In the genomic region with DNA sequence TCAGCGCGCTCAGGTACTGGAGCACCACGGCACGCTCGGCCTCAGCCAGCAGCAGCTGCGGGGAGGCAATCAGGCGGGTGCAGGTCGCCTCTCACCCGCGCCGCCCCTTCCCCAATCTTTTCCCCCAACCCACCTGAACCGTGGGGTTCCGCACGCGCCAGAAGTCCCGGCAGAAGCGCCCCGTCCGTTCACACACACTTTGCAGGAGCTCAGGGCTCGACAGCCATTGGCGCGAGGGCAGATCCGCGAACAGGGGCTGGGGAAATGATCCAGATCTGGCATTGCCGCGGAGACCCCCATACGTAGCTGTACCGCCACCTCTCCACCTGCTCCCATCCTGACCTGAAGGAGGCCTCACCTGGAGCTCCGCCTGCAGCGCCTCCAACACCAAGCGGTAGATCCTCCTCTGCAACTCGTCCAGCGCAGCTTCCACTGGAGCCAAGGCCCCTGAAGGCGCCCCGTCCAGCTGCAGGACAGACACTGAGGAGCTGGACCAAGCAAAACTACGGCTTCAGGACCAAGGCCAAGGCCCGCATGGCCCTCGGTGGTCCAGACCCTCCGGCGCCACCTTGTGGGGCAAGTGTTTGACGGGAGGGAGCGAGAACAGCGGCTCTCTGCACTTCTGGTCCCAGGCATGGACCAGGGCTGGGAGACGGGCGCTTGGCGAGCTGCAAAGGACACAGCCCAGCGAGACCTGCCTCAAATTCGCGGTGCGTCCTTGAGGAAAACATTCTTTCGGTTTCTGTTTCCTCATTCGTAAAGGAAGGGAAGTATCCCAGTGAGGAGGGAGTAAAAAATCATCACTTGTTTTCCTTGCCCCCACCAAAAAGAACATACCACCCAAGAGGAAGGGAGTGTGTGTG, we compare ENCODE assay signal across 8 cellular contexts. TPM values are rescaled to one million over a fixed set of nuclear protein-coding genes. Genes with fewer than 3 reads are reported as not detected.
DNase-seq lines count a peak whose midpoint lies in the region; ATAC-seq and TF ChIP-seq lines count a peak whose summit lies in the region.

No MANE protein-coding gene starts in this region.

- no peaks in the 10 kb centered on the region for H3K36me3 ChIP-seq in DND-41 (ENCODE audit: insufficient read depth, low read length)
- H3K36me3 ChIP-seq in HUES6 (ENCODE audit: control insufficient read depth, insufficient read depth, low read length) = no peaks in the 10 kb centered on the region
- no peaks in the 10 kb centered on the region for H3K36me3 ChIP-seq in neutrophil
- no peaks in the 10 kb centered on the region for H3K36me3 ChIP-seq in stomach

- no peak for TF ChIP-seq POLR2A in stomach (IDR thresholded peaks at IDR 0.05)

- H2AFZ ChIP-seq in DND-41 (ENCODE audit: low read depth, low read length) = peak overlapping the region; percentile 40; the same call in 1 of the 2 replicates

- H3K9me3 ChIP-seq in DND-41 (ENCODE audit: insufficient read depth, low read length, severe bottlenecking) = no peaks in the 10 kb centered on the region
- H3K9me3 ChIP-seq in HUES6 (ENCODE audit: control insufficient read depth, insufficient read depth, low read depth, low read length) = no peaks in the 10 kb centered on the region
- H3K9me3 ChIP-seq in neutrophil = no peaks in the 10 kb centered on the region
- no peaks in the 10 kb centered on the region for H3K9me3 ChIP-seq in stomach

- ATAC-seq in DND-41 (ENCODE audit: insufficient read depth, low read depth) = peak; percentile 52
- peak; percentile 33 for ATAC-seq in foreskin keratinocyte

- intact Hi-C loops in stomach (cut with DNase I; ENCODE audit: low total_unique reads) = no loop called here

- DNase-seq in DND-41 (peak; percentile 84), RWPE1 (ENCODE audit: low spot score) (peak; percentile 70), foreskin keratinocyte (peak in 1 of 2 donors; percentile 61), stomach (peak; percentile 95), GM19240 (ENCODE audit: insufficient read length, low spot score) (no peak)
- peak; percentile 94 for DNase-seq in activated effector memory CD4-positive, alpha-beta T cell treated with anti-CD3 and anti-CD28 coated beads, Interleukin-2, amount 50 U/mL, for 16 hours

- peak overlapping the region; percentile 99 for H3K4me2 ChIP-seq in DND-41 (ENCODE audit: insufficient read depth, low read length)

- peaks cover 28% of the 10 kb centered on the region for H3K79me2 ChIP-seq in DND-41 (ENCODE audit: insufficient read depth, low read length)

- peak overlapping the region; percentile 69; the same call in 1 of the 2 replicates for H3K9ac ChIP-seq in DND-41 (ENCODE audit: low read depth, low read length)
- no peak overlapping the region for H3K9ac ChIP-seq in HUES6 (ENCODE audit: low read length)

- POLR2A ChIA-PET in RWPE1 (lab: Yijun Ruan, JAX; ENCODE audit: low non-redundant PET) = no interaction called here

- H3K4me1 ChIP-seq in DND-41 (ENCODE audit: insufficient read depth, low read length) (peaks cover 46% of the 10 kb centered on the region), HUES6 (ENCODE audit: control insufficient read depth, insufficient read depth, low read length) (peaks cover 28% of the 10 kb centered on the region; the same call in 1 of the 2 replicates), foreskin keratinocyte (no peaks in the 10 kb centered on the region), neutrophil (ENCODE audit: control insufficient read depth in 1 of 2, insufficient read depth in 1 of 2, low read depth in 1 of 2, low read length in 1 of 2) (peaks cover 26 to 30% of the 10 kb centered on the region in 2 experiments), stomach (peaks cover 22 to 54% (median 38%) of the 10 kb centered on the region in 4 donors)

- H3K27me3 ChIP-seq in DND-41 (ENCODE audit: insufficient read depth, low read length, poor library complexity) = no peaks in the 10 kb centered on the region
- H3K27me3 ChIP-seq in HUES6 (ENCODE audit: control insufficient read depth, insufficient read depth, low read length) = peaks cover 28% of the 10 kb centered on the region
- H3K27me3 ChIP-seq in foreskin keratinocyte = no peaks in the 10 kb centered on the region
- peaks cover 30% of the 10 kb centered on the region for H3K27me3 ChIP-seq in neutrophil
- H3K27me3 ChIP-seq in stomach = peaks cover 0 to 4% (median 0%) of the 10 kb centered on the region in 3 donors

- peak overlapping the region in 1 of 2 experiments; percentile 87; a peak in 3 of 4 replicates for H3K4me3 ChIP-seq in DND-41 (ENCODE audit: low read depth in 1 of 2, low read length in 2 of 2)
- peak overlapping the region; percentile 84 for H3K4me3 ChIP-seq in HUES6 (ENCODE audit: low read depth, low read length)
- H3K4me3 ChIP-seq in neutrophil (ENCODE audit: low read depth in 1 of 2, low read length in 1 of 2) = peak overlapping the region; percentile 85 to 100
- H3K4me3 ChIP-seq in stomach = peak overlapping the region; percentile 54 to 78 (median 59)

- no peak overlapping the region for H3K27ac ChIP-seq in DND-41 (ENCODE audit: low read length)
- H3K27ac ChIP-seq in HUES6 (ENCODE audit: low read depth, low read length) = no peak overlapping the region
- H3K27ac ChIP-seq in RWPE1 = peak overlapping the region; percentile 95
- no peak overlapping the region for H3K27ac ChIP-seq in foreskin keratinocyte
- H3K27ac ChIP-seq in neutrophil = peak overlapping the region; percentile 50
- H3K27ac ChIP-seq in stomach = peak overlapping the region in 3 of 5 donors; percentile 95 to 97 (median 96)

- CTCF ChIA-PET in RWPE1 (lab: Yijun Ruan, JAX) = interaction anchor here (0.6 to 2.0 kb wide), 15 partner anchors 9 to 965 kb away, joined by 3 to 9 read pairs (median 4); a partner anchor contains a TSS

- no peak for TF ChIP-seq EP300 in stomach (IDR thresholded peaks at IDR 0.05)

- 8 to 18% (median 10%) methylated on average over 27 to 52 of the region's 52 CpGs for WGBS in stomach, 5 donors

- peak; percentile 91 for TF ChIP-seq CTCF in DND-41 (IDR thresholded peaks at IDR 0.05; ENCODE audit: borderline replicate concordance, extremely low read depth, low read length, poor library complexity, severe bottlenecking)
- peak; percentile 86 for TF ChIP-seq CTCF in RWPE1 (conservative IDR thresholded peaks at IDR 0.05; ENCODE audit: low read depth)
- TF ChIP-seq CTCF in foreskin keratinocyte (conservative IDR thresholded peaks at IDR 0.05) = peak; percentile 87
- TF ChIP-seq CTCF in neutrophil (IDR thresholded peaks at IDR 0.05) = peak; percentile 61
- TF ChIP-seq CTCF in stomach (IDR thresholded peaks at IDR 0.05) = peak in 5 of 7 experiments; percentile 61 to 83 (median 77)

- H4K20me1 ChIP-seq in DND-41 (ENCODE audit: insufficient read depth, low read length) = peaks cover 3% of the 10 kb centered on the region; the same call in 1 of the 2 replicates

RNA-seq across cellular contexts. Expression of a gene that starts 1.5 kb away (rescaled TPM):
- total RNA-seq in foreskin keratinocyte (10.0 and 11.0 TPM in 2 replicates), stomach (100 to 1,000 TPM in 1 of 5 donors, 10 to 100 TPM in 4; 13.2 to 156 (median 24.0) TPM)
- polyA plus RNA-seq in foreskin keratinocyte (6.9 and 8.7 TPM in 2 replicates), stomach (10 to 100 TPM in 1 of 3 donors, 1 to 10 TPM in 2; 8.5 to 25.7 (median 9.5) TPM)

RNA-seq across cellular contexts. Expression of a gene that starts 4.7 kb away (rescaled TPM):
- total RNA-seq in foreskin keratinocyte = not detected in 2 replicates
- polyA plus RNA-seq in foreskin keratinocyte = 0.13 TPM in 1 of 2 replicates, not detected in the other
- 10 to 100 TPM in 3 of 5 donors, 1 to 10 TPM in 1, not detected in 1; 1.3 to 25.5 (median 14.5) TPM for total RNA-seq in stomach
- polyA plus RNA-seq in stomach = 1 to 10 TPM; 3.9 to 6.8 (median 4.0) TPM

RNA-seq across cellular contexts. Expression of a gene that starts 6.7 kb away (rescaled TPM):
- total RNA-seq in foreskin keratinocyte (94.1 and 96.9 TPM in 2 replicates), stomach (100 to 1,000 TPM in 2 of 5 donors, 10 to 100 TPM in 3; 36.8 to 304 (median 89.7) TPM)
- polyA plus RNA-seq in foreskin keratinocyte (74.1 and 82.2 TPM in 2 replicates), stomach (10 to 100 TPM; 32.8 to 44.3 (median 38.7) TPM)

RNA-seq across cellular contexts. Expression of a gene that starts 13.7 kb away (rescaled TPM):
- 35.7 and 41.2 TPM in 2 replicates for total RNA-seq in foreskin keratinocyte
- 38.6 and 46.7 TPM in 2 replicates for polyA plus RNA-seq in foreskin keratinocyte
- total RNA-seq in stomach = 100 to 1,000 TPM in 2 of 5 donors, 10 to 100 TPM in 3; 11.6 to 133 (median 57.2) TPM
- polyA plus RNA-seq in stomach = 10 to 100 TPM; 20.4 to 44.6 (median 37.1) TPM

RNA-seq across cellular contexts. Expression of a gene that starts 14.9 kb away (rescaled TPM):
- total RNA-seq in foreskin keratinocyte (13.9 and 16.9 TPM in 2 replicates), stomach (100 to 1,000 TPM in 1 of 5 donors, 10 to 100 TPM in 4; 11.4 to 492 (median 39.4) TPM)
- polyA plus RNA-seq in foreskin keratinocyte (19.7 and 22.1 TPM in 2 replicates), stomach (10 to 100 TPM; 17.2 to 59.7 (median 21.5) TPM)

Comparison
In these comparisons a context has a peak if more than half of its experiments do, and no peak if none do; other contexts are left out.
1. H3K27ac ChIP-seq: peak in RWPE1 (single experiment), neutrophil (single experiment) and stomach (3 of 5); none in DND-41 (single experiment), HUES6 (single experiment) and foreskin keratinocyte (single experiment).
2. Peak in every context shown above with its lines, with median percentiles within 50 percentile points of each other: CTCF ChIP-seq.